ENCODE assay signal across 8 cellular contexts in the genomic region with DNA sequence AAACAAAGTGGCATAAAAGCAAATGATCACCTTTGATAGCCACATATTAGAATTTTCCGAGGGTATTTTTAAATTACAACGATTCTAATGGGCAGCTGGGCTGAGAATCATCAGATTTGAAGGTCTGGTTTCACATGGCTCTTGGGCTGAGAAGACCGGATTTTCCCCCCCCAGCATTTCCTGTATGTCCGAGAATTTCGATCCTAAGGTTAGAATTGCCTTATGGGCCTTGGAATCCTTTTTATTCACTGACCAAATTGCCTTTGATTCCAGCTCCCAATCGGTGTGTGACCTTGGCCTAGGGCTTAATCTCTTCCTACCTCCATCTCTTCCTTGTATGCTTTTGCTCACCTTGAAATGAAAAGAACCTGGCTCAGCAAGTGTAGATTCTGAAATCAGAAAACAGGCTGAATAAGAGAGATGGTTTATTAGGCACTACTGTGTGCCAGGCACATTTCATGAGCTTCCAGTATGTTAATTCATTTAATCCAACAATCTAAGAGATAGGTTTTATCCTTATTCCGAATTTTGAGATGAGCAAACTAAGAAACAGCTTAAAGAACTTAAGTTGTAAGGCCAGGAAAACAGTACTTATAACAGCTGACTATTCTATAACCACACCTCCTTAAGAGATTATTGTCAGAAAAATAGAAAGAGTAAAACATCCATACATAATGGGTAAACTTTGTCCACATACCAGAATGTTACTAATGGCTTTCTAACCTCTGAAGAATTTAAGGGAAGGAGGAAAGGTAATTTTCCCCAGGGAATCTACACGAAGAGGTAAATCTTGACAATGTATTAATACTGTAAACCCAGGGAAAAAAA. TPM values are rescaled to one million over a fixed set of nuclear protein-coding genes. Genes with fewer than 3 reads are reported as not detected.
DNase-seq lines count a peak whose midpoint lies in the region; ATAC-seq and TF ChIP-seq lines count a peak whose summit lies in the region.

No MANE protein-coding gene starts in this region.

- no peak for TF ChIP-seq POLR2A in testis (IDR thresholded peaks at IDR 0.05)

- peak overlapping the region; percentile 98 for H3K27ac Mint-ChIP-seq in activated T-helper 17 cell treated with anti-CD3 and anti-CD28 coated beads, Interleukin-2, amount 50 U/mL, for 72 hours

- peaks cover 42% of the 10 kb centered on the region for H3K4me1 Mint-ChIP-seq in activated T-cell treated with anti-CD3 and anti-CD28 coated beads, Interleukin-2, amount 50 U/mL, for 4 hours (ENCODE audit: low read depth)
- H3K4me1 Mint-ChIP-seq in activated T-helper 17 cell treated with anti-CD3 and anti-CD28 coated beads, Interleukin-2, amount 50 U/mL, for 72 hours, result peaks cover 24% of the 10 kb centered on the region

- no peaks in the 10 kb centered on the region for H3K9me3 Mint-ChIP-seq in activated T-cell treated with anti-CD3 and anti-CD28 coated beads, Interleukin-2, amount 50 U/mL, for 4 hours
- no peaks in the 10 kb centered on the region for H3K9me3 Mint-ChIP-seq in activated T-helper 17 cell treated with anti-CD3 and anti-CD28 coated beads, Interleukin-2, amount 50 U/mL, for 72 hours

- no peaks in the 10 kb centered on the region for H3K27me3 Mint-ChIP-seq in activated T-cell treated with anti-CD3 and anti-CD28 coated beads, Interleukin-2, amount 50 U/mL, for 4 hours (ENCODE audit: low read depth)
- H3K27me3 Mint-ChIP-seq in activated T-helper 17 cell treated with anti-CD3 and anti-CD28 coated beads, Interleukin-2, amount 50 U/mL, for 72 hours, result no peaks in the 10 kb centered on the region

- H3K4me1 ChIP-seq in testis, result peaks cover 10% of the 10 kb centered on the region

- no peaks in the 10 kb centered on the region for H3K27me3 ChIP-seq in testis

- 12 to 14% methylated on average over 7 to 8 of the region's 8 CpGs for WGBS in testis, 2 donors

- no peak for TF ChIP-seq CTCF in testis (IDR thresholded peaks at IDR 0.05)

- no peak for ATAC-seq in activated T-cell treated with anti-CD3 and anti-CD28 coated beads, Interleukin-2, amount 50 U/mL, for 4 hours
- no peak for ATAC-seq in activated T-helper 17 cell treated with anti-CD3 and anti-CD28 coated beads, Interleukin-2, amount 50 U/mL, for 72 hours (replicated peaks)
- ATAC-seq in GM19463 (IDR thresholded peaks at IDR 0.05; ENCODE audit: unreplicated experiment), result no peak

- DNase-seq in activated T-cell treated with anti-CD3 and anti-CD28 coated beads, Interleukin-2, amount 50 U/mL, for 4 hours, result no peak
- DNase-seq in activated T-cell treated with anti-CD3 and anti-CD28 coated beads for 4 hours (no peak), iris pigment epithelial cell (ENCODE audit: low read depth) (peak; percentile 56), testis (no peak), anterior cingulate cortex (lab: John Stamatoyannopoulos, UW) (no peak)
- no peak for DNase-seq in stimulated activated CD4-positive, alpha-beta T cell treated with anti-CD3 and anti-CD28 coated beads, Interleukin-15, amount 100 ng/mL, for 24 hours

- peak overlapping the region; percentile 80 to 84 for H3K4me3 ChIP-seq in testis

- H3K9me3 ChIP-seq in testis, result no peaks in the 10 kb centered on the region

- intact Hi-C loops in testis (cut with DNase I; ENCODE audit: low total_unique reads), result no loop called here

- H3K27ac ChIP-seq in testis, result peak overlapping the region; percentile 85 to 92

- H3K4me3 Mint-ChIP-seq in activated T-cell treated with anti-CD3 and anti-CD28 coated beads, Interleukin-2, amount 50 U/mL, for 4 hours, result peak overlapping the region; percentile 88
- H3K4me3 Mint-ChIP-seq in activated T-helper 17 cell treated with anti-CD3 and anti-CD28 coated beads, Interleukin-2, amount 50 U/mL, for 72 hours, result peak overlapping the region; percentile 96

- peaks cover 10% of the 10 kb centered on the region for H3K36me3 Mint-ChIP-seq in activated T-cell treated with anti-CD3 and anti-CD28 coated beads, Interleukin-2, amount 50 U/mL, for 4 hours (ENCODE audit: insufficient read depth)
- H3K36me3 Mint-ChIP-seq in activated T-helper 17 cell treated with anti-CD3 and anti-CD28 coated beads, Interleukin-2, amount 50 U/mL, for 72 hours (ENCODE audit: low read depth), result peaks cover 77% of the 10 kb centered on the region

- no peaks in the 10 kb centered on the region for H3K36me3 ChIP-seq in testis (ENCODE audit: low read depth, missing control alignments)

RNA-seq across cellular contexts. Expression of gene HFE, which starts 39.4 kb away (rescaled TPM):
- under 1 TPM in 1 of 3 donors, not detected in 2; 0.28 TPM for total RNA-seq in activated T-cell treated with anti-CD3 and anti-CD28 coated beads, Interleukin-2, amount 50 U/mL, for 4 hours
- total RNA-seq in activated T-helper 17 cell treated with anti-CD3 and anti-CD28 coated beads, Interleukin-2, amount 50 U/mL, for 72 hours, result 1 to 10 TPM; 1.7 to 2.1 TPM
- total RNA-seq in testis, result 1 to 10 TPM; 4.1 to 5.1 TPM
- polyA plus RNA-seq in testis (ENCODE audit: insufficient read depth, low read depth, low replicate concordance), result 4.8 TPM
